3 cellular contexts compared by ENCODE assay signal in genomic region chr7:117517194-117517593, GRCh38. TPM values are rescaled to one million over a fixed set of nuclear protein-coding genes. Genes with fewer than 3 reads are reported as not detected.
"Had no signal": no experiment of that assay in that cellular context is flagged by ENCODE, and none has a peak within 500 bp of the region (broad histone marks: within the 10 kb centered on the region; RNA-seq: fewer than 3 reads in every experiment).

No MANE protein-coding gene starts in this region.

RNA-seq across cellular contexts. Expression of gene CFTR, which starts 37.4 kb away (rescaled TPM):
- total RNA-seq: GM23248, H4, HFFc6 had no signal
- polyA plus RNA-seq: GM23248 had no signal
